In the genomic region with DNA sequence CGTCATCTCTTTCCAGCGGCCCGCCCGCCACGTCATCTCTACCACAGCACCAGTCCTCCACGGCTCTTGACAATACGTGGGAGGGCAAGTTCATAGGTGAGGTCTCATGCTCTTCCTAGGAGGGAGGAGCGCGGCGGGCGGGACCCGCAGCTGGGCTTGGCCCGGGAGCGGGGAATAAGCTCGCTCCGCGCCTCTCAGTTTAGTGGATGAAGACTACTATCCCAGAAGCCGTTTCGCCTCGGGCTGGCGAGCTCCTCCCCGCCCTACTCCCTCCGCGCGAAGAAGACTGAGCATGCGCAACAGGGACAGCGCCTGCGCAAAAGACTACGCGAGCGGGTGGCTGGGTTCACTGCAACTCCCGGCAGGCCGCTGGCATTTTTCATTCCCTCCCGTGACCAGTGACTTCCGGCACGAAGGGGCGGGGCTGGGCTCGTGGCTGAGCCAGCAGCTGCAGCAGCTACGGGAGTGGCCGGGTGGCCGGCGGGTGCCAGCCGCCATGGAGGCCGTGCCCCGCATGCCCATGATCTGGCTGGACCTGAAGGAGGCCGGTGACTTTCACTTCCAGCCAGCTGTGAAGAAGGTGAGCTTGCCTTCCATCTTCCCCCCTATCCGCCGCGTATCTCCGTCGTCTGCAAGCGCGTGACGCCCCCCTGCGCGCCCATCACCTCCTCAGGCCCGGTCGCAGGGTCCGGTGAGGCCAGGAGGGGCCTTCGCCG, we compare ENCODE assay signal across 8 cellular contexts. TPM values are rescaled to one million over a fixed set of nuclear protein-coding genes. Genes with fewer than 3 reads are reported as not detected.
DNase-seq lines count a peak whose midpoint lies in the region; ATAC-seq and TF ChIP-seq lines count a peak whose summit lies in the region.

TSS of gene PTPN23 (plus strand) at position 421 of the 716 bp plus-strand sequence. CDS start at position 497, 76 bp downstream.

- H2AFZ ChIP-seq in OCI-LY1 (ENCODE audit: low read length): no peak within 1 kb of the TSS

- H3K27me3 Mint-ChIP-seq in Calu3 (ENCODE audit: unreplicated experiment): no peaks in the 10 kb centered on the region

- H3K9ac ChIP-seq in HUES64 (ENCODE audit: low read depth, low read length) (peak within 1 kb of the TSS; percentile 84), OCI-LY1 (ENCODE audit: low read length) (peak within 1 kb of the TSS; percentile 88)

- H3K4me1 ChIP-seq in HUES64 (ENCODE audit: insufficient read depth, low read length): peaks cover 6% of the 10 kb centered on the region; the same call in 1 of the 2 replicates
- H3K4me1 ChIP-seq in OCI-LY1 (ENCODE audit: insufficient read depth, low read length, severe bottlenecking): peaks cover 19% of the 10 kb centered on the region
- H3K4me1 ChIP-seq in mesodermal cell (ENCODE audit: control insufficient read depth, insufficient read depth, low read length, poor library complexity, severe bottlenecking): peaks cover 8% of the 10 kb centered on the region

- in situ Hi-C loops in endometrial microvascular endothelial cells (cut with HindIII; ENCODE audit: inconsistent ontology term, low pct_unique_long_range_greater_than_20kb, low sequenced_read_pairs): no loop called here

- DNase-seq in Calu3: peak; percentile 98
- peak; percentile 97 for DNase-seq in activated CD8-positive, alpha-beta memory T cell treated with anti-CD3 and anti-CD28 coated beads, Interleukin-2, amount 50 U/mL, for 4 hours
- DNase-seq in stimulated activated CD8-positive, alpha-beta memory T cell treated with anti-CD3 and anti-CD28 coated beads, Interleukin-15, amount 100 ng/mL, for 4 hours (ENCODE audit: low read depth in 2 of 2): peak; percentile 95 to 97

- ATAC-seq in GM21447 (IDR thresholded peaks at IDR 0.05; ENCODE audit: unreplicated experiment): peak; percentile 66

- H3K4me1 Mint-ChIP-seq in Calu3 (ENCODE audit: low read depth, unreplicated experiment): peaks cover 50% of the 10 kb centered on the region

- TSS peak; percentile 92 for BruUV-seq in Calu3 (replicated peaks; lab: Mats Ljungman, UMichigan)

- CTCF ChIA-PET in Calu3 (lab: Charles Lee): interaction anchor here (0.5 to 1.2 kb wide), 7 partner anchors 9 to 325 kb away, joined by 3 to 6 read pairs (median 4); no protein-coding TSS in a partner anchor

- H3K27ac ChIP-seq in HUES64 (ENCODE audit: low read depth, low read length) (peak within 1 kb of the TSS; percentile 89), OCI-LY1 (ENCODE audit: low read depth, low read length, poor library complexity, severe bottlenecking) (peak within 1 kb of the TSS; percentile 59), mesodermal cell (ENCODE audit: low read depth, low read length, severe bottlenecking) (peak within 1 kb of the TSS; percentile 98)

- peak within 1 kb of the TSS; percentile 95 for H3K4me3 Mint-ChIP-seq in Calu3 (ENCODE audit: low read depth, unreplicated experiment)

- H3K27me3 ChIP-seq in HUES64 (ENCODE audit: insufficient read depth, low read length): no peaks in the 10 kb centered on the region
- no peaks in the 10 kb centered on the region for H3K27me3 ChIP-seq in OCI-LY1 (ENCODE audit: insufficient read depth, low read length)

- no peaks in the 10 kb centered on the region for H3F3A ChIP-seq in OCI-LY1 (ENCODE audit: insufficient read depth, low read length)

- peaks cover 47% of the 10 kb centered on the region for H3K36me3 Mint-ChIP-seq in Calu3 (ENCODE audit: insufficient read depth, unreplicated experiment)

- no peaks in the 10 kb centered on the region for H3K9me3 Mint-ChIP-seq in Calu3 (ENCODE audit: low read depth, unreplicated experiment)

- H3K36me3 ChIP-seq in HUES64 (ENCODE audit: insufficient read depth, low read length) (0 out of 2 replicates have a peak, but pooled peaks cover 4% of the 10 kb centered on the region), OCI-LY1 (ENCODE audit: insufficient read depth, low read length) (no peaks in the 10 kb centered on the region), mesodermal cell (ENCODE audit: control insufficient read depth, insufficient read depth, low read length) (peaks cover 19% of the 10 kb centered on the region)

- H3K4me2 ChIP-seq in OCI-LY1 (ENCODE audit: low read length): peak within 1 kb of the TSS; percentile 90

- H4K20me1 ChIP-seq in OCI-LY1 (ENCODE audit: insufficient read depth, low read length): no peaks in the 10 kb centered on the region

- TF ChIP-seq CTCF in Calu3 (IDR thresholded peaks at IDR 0.05; ENCODE audit: unreplicated experiment): no peak
- TF ChIP-seq CTCF in OCI-LY1 (IDR thresholded peaks at IDR 0.05; ENCODE audit: low read length): no peak

- no peaks in the 10 kb centered on the region for H3K9me2 ChIP-seq in OCI-LY1 (ENCODE audit: low read depth, low read length)

- intact Hi-C loops in Calu3 (cut with micrococcal nuclease; ENCODE audit: unreplicated experiment): no loop called here

- H3K27ac Mint-ChIP-seq in Calu3 (ENCODE audit: unreplicated experiment): peak within 1 kb of the TSS; percentile 99

- H3K4me3 ChIP-seq in HUES64 (ENCODE audit: low read length) (peak within 1 kb of the TSS; percentile 93), OCI-LY1 (ENCODE audit: low read depth, low read length, poor library complexity, severe bottlenecking) (peak within 1 kb of the TSS; percentile 79), mesodermal cell (ENCODE audit: extremely low read depth, insufficient read depth, low read length, poor library complexity, severe bottlenecking) (peak within 1 kb of the TSS; percentile 95)

- under 1% methylated on average over 60 of the region's 61 CpGs for WGBS in HUES64
- WGBS in mesodermal cell (ENCODE audit: insufficient coverage in 2 of 2), 2 experiments: 0% methylated on average over 45 to 48 of the region's 61 CpGs

- H3K79me2 ChIP-seq in OCI-LY1 (ENCODE audit: insufficient read depth, low read length): peaks cover 27% of the 10 kb centered on the region

- H3K9me3 ChIP-seq in HUES64 (ENCODE audit: insufficient read depth, low read depth, low read length): no peaks in the 10 kb centered on the region
- H3K9me3 ChIP-seq in OCI-LY1 (ENCODE audit: low read length): no peaks in the 10 kb centered on the region
- H3K9me3 ChIP-seq in mesodermal cell (ENCODE audit: control insufficient read depth, low read length): no peaks in the 10 kb centered on the region

RNA-seq across cellular contexts. Expression of gene PTPN23, which starts in this region (rescaled TPM):
- total RNA-seq in Calu3 (2022) (49.7 and 57.6 TPM in 2 replicates), endometrial microvascular endothelial cells (ENCODE audit: inconsistent ontology term) (21.6 TPM)
- polyA plus RNA-seq in HUES64 (2013, experiment 1 of 2): 22.5 TPM
- polyA plus RNA-seq in HUES64 (2013, experiment 2 of 2): 26.0 TPM
- polyA plus RNA-seq in mesodermal cell (2013, experiment 1 of 2): 31.4 TPM
- 26.2 TPM for polyA plus RNA-seq in mesodermal cell (2013, experiment 2 of 2)

Comparison
In these comparisons a context has a peak if more than half of its experiments do, and no peak if none do; other contexts are left out.
1. Peak in every context shown above with its lines: DNase-seq, ATAC-seq, H3K4me3 ChIP-seq and H3K27ac ChIP-seq.